28 cellular contexts compared by ENCODE assay signal in genomic region chr5:665541-665955, GRCh38. TPM values are rescaled to one million over a fixed set of nuclear protein-coding genes. Genes with fewer than 3 reads are reported as not detected.
DNase-seq lines count a peak whose midpoint lies in the region; ATAC-seq and TF ChIP-seq lines count a peak whose summit lies in the region.
"Had no signal": no experiment of that assay in that cellular context is flagged by ENCODE, and none has a peak within 500 bp of the region (broad histone marks: within the 10 kb centered on the region; RNA-seq: fewer than 3 reads in every experiment).

No MANE protein-coding gene starts in this region.

- no peaks in the 10 kb centered on the region for H3K27me3 ChIP-seq in Peyer's patch
- H3K27me3 ChIP-seq: ascending aorta, cardiac muscle cell had no signal

- peaks cover 0 to 34% (median 0%) of the 10 kb centered on the region in 3 donors for H3K36me3 ChIP-seq in Peyer's patch
- H3K36me3 ChIP-seq: cardiac muscle cell had no signal

- intact Hi-C loops in Right ventricle myocardium superior (cut with DNase I) (no loop called here), left ventricle myocardium superior (cut with micrococcal nuclease) (no loop called here)

- TF ChIP-seq POLR2A in Peyer's patch (IDR thresholded peaks at IDR 0.05), result no peak

- peak; percentile 17 for DNase-seq in Right ventricle myocardium superior
- no peak for DNase-seq in left ventricle myocardium superior
- peak; percentile 32 for DNase-seq in SK-MEL-5 (ENCODE audit: low read depth, low spot score)
- DNase-seq in iPS-NIHi7 (ENCODE audit: extremely low spot score), result peak; percentile 72
- DNase-seq in left lobe of liver (ENCODE audit: low spot score), result no peak
- no peak for DNase-seq in Peyer's patch
- DNase-seq: ACHN; activated CD4-positive, alpha-beta T cell treated with anti-CD3 and anti-CD28 coated beads for 1 hour; activated CD8-positive, alpha-beta T cell treated with anti-CD3 and anti-CD28 coated beads for 36 hours; activated effector memory CD4-positive, alpha-beta T cell treated with Interleukin-2 at 50 U/mL for 16 hours; activated naive CD8-positive, alpha-beta T cell treated with anti-CD3 and anti-CD28 coated beads for 36 hours; DMS79 treated with DMSO at 0.1 percent for 48 hours; left ventricle myocardium inferior; naive B cell; NCI-H1092; NCI-H187; NCI-H2171 treated with DMSO at 0.1 percent for 48 hours; NCI-H524 treated with DMSO at 0.1 percent for 48 hours; PC-9; SIG-M5; stimulated activated CD4-positive, alpha-beta T cell treated with anti-CD3 and anti-CD28 coated beads, Interleukin-15, amount 100 ng/mL, for 24 hours; stimulated activated naive CD4-positive, alpha-beta T cell; T-cell had no signal

- peaks cover 0 to 6% (median 0%) of the 10 kb centered on the region in 4 donors for H3K4me1 ChIP-seq in Peyer's patch
- H3K4me1 ChIP-seq: ascending aorta, left ventricle myocardium inferior had no signal

- peaks cover 0 to 5% (median 0%) of the 10 kb centered on the region in 4 donors for H3K9me3 ChIP-seq in Peyer's patch
- H3K9me3 ChIP-seq: left ventricle myocardium inferior, neutrophil, thoracic aorta had no signal

- no peak overlapping the region for H3K4me3 ChIP-seq in Peyer's patch
- H3K4me3 ChIP-seq: ascending aorta, cardiac muscle cell, left ventricle myocardium inferior, PC-9, thoracic aorta had no signal

- no peak overlapping the region for H3K27ac ChIP-seq in Peyer's patch
- H3K27ac ChIP-seq: ascending aorta, cardiac muscle cell, left ventricle myocardium inferior, neutrophil, PC-9, thoracic aorta had no signal

- ATAC-seq in Right ventricle myocardium superior (ENCODE audit: poor library complexity) (no peak), left ventricle myocardium superior (no peak), HG03045 (IDR thresholded peaks at IDR 0.05; ENCODE audit: unreplicated experiment) (no peak), left lobe of liver (no peak)
- ATAC-seq: activated CD8-positive, alpha-beta T cell treated with anti-CD3 and anti-CD28 coated beads for 36 hours; T-cell had no signal

- in situ Hi-C loops in SK-MEL-5 (cut with HindIII; ENCODE audit: low pct_unique_long_range_greater_than_20kb, low sequenced_read_pairs), result no loop called here

- TF ChIP-seq CTCF in Peyer's patch (IDR thresholded peaks at IDR 0.05), result no peak

RNA-seq across cellular contexts. Expression of gene TPPP, which starts 27.6 kb away (rescaled TPM):
- total RNA-seq in Right ventricle myocardium superior, result 39.7 TPM
- 34.8 TPM for total RNA-seq in left ventricle myocardium superior
- 5.1 and 5.7 TPM in 2 replicates for total RNA-seq in SK-MEL-5 (2014; rRNA removed; shearing (Covaris generic))
- 16.4 and 21.7 TPM in 2 replicates for polyA plus RNA-seq in SK-MEL-5 (2015; cell fraction: cytosol; rRNA removed)
- 14.0 and 21.6 TPM in 2 replicates for polyA plus RNA-seq in SK-MEL-5 (2015; cell fraction: nucleus; rRNA removed)
- total RNA-seq in left lobe of liver, result 4.1 TPM
- total RNA-seq in Peyer's patch, result 10 to 100 TPM in 3 of 4 donors, 1 to 10 TPM in 1; 7.4 to 60.5 (median 14.5) TPM

RNA-seq across cellular contexts. Expression of gene CEP72, which starts 53.4 kb away (rescaled TPM):
- total RNA-seq in Right ventricle myocardium superior (1.7 TPM), left ventricle myocardium superior (1.6 TPM), left lobe of liver (4.7 TPM), Peyer's patch (10 to 100 TPM in 1 of 4 donors, 1 to 10 TPM in 3; 2.2 to 33.8 (median 4.5) TPM)
- total RNA-seq in SK-MEL-5 (2014; rRNA removed; shearing (Covaris generic)), result 7.1 and 8.9 TPM in 2 replicates
- polyA plus RNA-seq in SK-MEL-5 (2015; cell fraction: cytosol; rRNA removed), result 9.6 and 10.4 TPM in 2 replicates
- 28.8 and 29.5 TPM in 2 replicates for polyA plus RNA-seq in SK-MEL-5 (2015; cell fraction: nucleus; rRNA removed)

Comparison
In these comparisons a context has a peak if more than half of its experiments do, and no peak if none do; other contexts are left out.
1. DNase-seq: peak in Right ventricle myocardium superior (single experiment), SK-MEL-5 (single experiment) and iPS-NIHi7 (single experiment); none in left ventricle myocardium superior (single experiment), left lobe of liver (single experiment) and Peyer's patch (0 of 3).